Comparison of ENCODE assay signal across 7 cellular contexts in genomic region chr4:183503497-183504063, GRCh38. TPM values are rescaled to one million over a fixed set of nuclear protein-coding genes. Genes with fewer than 3 reads are reported as not detected.
DNase-seq lines count a peak whose midpoint lies in the region; ATAC-seq lines count a peak whose summit lies in the region.

No MANE protein-coding gene starts in this region.

- H3K27me3 Mint-ChIP-seq in activated CD4-positive, alpha-beta memory T cell treated with anti-CD3 and anti-CD28 coated beads, Interleukin-2, amount 10 ng/mL, durations not matched to agents 7 days and 5 days: no peaks in the 10 kb centered on the region

- CTCF ChIA-PET in activated CD4-positive, alpha-beta memory T cell treated with anti-CD3 and anti-CD28 coated beads, Interleukin-2, amount 10 ng/mL, durations not matched to agents 7 days and 5 days (lab: Charles Lee): interaction anchor here (0.6 to 2.3 kb wide), 7 partner anchors 11 to 1703 kb away, joined by 3 to 9 read pairs (median 4); no protein-coding TSS in a partner anchor

- POLR2A ChIA-PET in activated CD4-positive, alpha-beta memory T cell treated with anti-CD3 and anti-CD28 coated beads, Interleukin-2, amount 10 ng/mL, durations not matched to agents 7 days and 5 days (lab: Charles Lee): interaction anchor here (0.7 to 5.0 kb wide), 18 partner anchors 8 to 1230 kb away, joined by 3 to 96 read pairs (median 4); partner anchors contain the start of genes CDKN2AIP, CENPU, IRF2 and RWDD4

- H3K9me3 ChIP-seq in iPS DF 6.9 (ENCODE audit: control insufficient read depth, insufficient read depth, low read length): no peaks in the 10 kb centered on the region

- no peaks in the 10 kb centered on the region for H3K9me3 Mint-ChIP-seq in activated CD4-positive, alpha-beta memory T cell treated with anti-CD3 and anti-CD28 coated beads, Interleukin-2, amount 10 ng/mL, durations not matched to agents 7 days and 5 days

- H3K4me3 Mint-ChIP-seq in activated CD4-positive, alpha-beta memory T cell treated with anti-CD3 and anti-CD28 coated beads, Interleukin-2, amount 10 ng/mL, durations not matched to agents 7 days and 5 days: peak overlapping the region; percentile 79

- no CpG with 5 or more reads among the region's 15 CpGs for WGBS in iPS DF 6.9 (ENCODE audit: insufficient coverage, insufficient read length)

- peak; percentile 3 for ATAC-seq in HG03354 (IDR thresholded peaks at IDR 0.05; ENCODE audit: poor library complexity, severe bottlenecking, unreplicated experiment)
- ATAC-seq in stimulated activated naive CD8-positive, alpha-beta T cell treated with anti-CD3 and anti-CD28 coated beads, Interleukin-15, Interleukin-2, amounts not matched to agents 100 U/mL and 50 U/mL, for 24 hours: peak; percentile 6

- H3K27me3 ChIP-seq in iPS DF 6.9 (ENCODE audit: control insufficient read depth, insufficient read depth, low read length): no peaks in the 10 kb centered on the region

- H3K36me3 ChIP-seq in iPS DF 6.9 (ENCODE audit: control insufficient read depth, insufficient read depth, low read length): no peaks in the 10 kb centered on the region

- H3K4me1 ChIP-seq in iPS DF 6.9 (ENCODE audit: control insufficient read depth, insufficient read depth, low read length): no peaks in the 10 kb centered on the region; the same call in 1 of the 2 replicates

- peaks cover 44% of the 10 kb centered on the region for H3K4me1 Mint-ChIP-seq in activated CD4-positive, alpha-beta memory T cell treated with anti-CD3 and anti-CD28 coated beads, Interleukin-2, amount 10 ng/mL, durations not matched to agents 7 days and 5 days

- no peaks in the 10 kb centered on the region for H3K36me3 Mint-ChIP-seq in activated CD4-positive, alpha-beta memory T cell treated with anti-CD3 and anti-CD28 coated beads, Interleukin-2, amount 10 ng/mL, durations not matched to agents 7 days and 5 days (ENCODE audit: low read depth)

- DNase-seq in D341Med (ENCODE audit: low spot score) (peak; percentile 57), GM19238 (ENCODE audit: insufficient read length, low spot score) (peak; percentile 10), iPS DF 6.9 (ENCODE audit: low read depth, low spot score) (no peak), medulla oblongata (ENCODE audit: extremely low spot score) (no peak)
- DNase-seq in activated CD4-positive, alpha-beta memory T cell treated with anti-CD3 and anti-CD28 coated beads, Interleukin-2, amount 10 ng/mL, durations not matched to agents 7 days and 5 days: no peak
- no peak for DNase-seq in stimulated activated naive CD8-positive, alpha-beta T cell treated with anti-CD3 and anti-CD28 coated beads, Interleukin-15, Interleukin-2, amounts not matched to agents 100 U/mL and 50 U/mL, for 24 hours

- no peak overlapping the region for H3K27ac ChIP-seq in iPS DF 6.9 (ENCODE audit: low read length)

- peak overlapping the region; percentile 97; the same call in 1 of the 2 replicates for H3K4me3 ChIP-seq in iPS DF 6.9 (ENCODE audit: low read length)

- peak overlapping the region; percentile 74 for H3K27ac Mint-ChIP-seq in activated CD4-positive, alpha-beta memory T cell treated with anti-CD3 and anti-CD28 coated beads, Interleukin-2, amount 10 ng/mL, durations not matched to agents 7 days and 5 days

RNA-seq across cellular contexts. Expression of gene ING2, which starts 1.3 kb away (rescaled TPM):
- 10 to 100 TPM; 12.8 to 13.3 TPM for total RNA-seq in activated CD4-positive, alpha-beta memory T cell treated with anti-CD3 and anti-CD28 coated beads, Interleukin-2, amount 10 ng/mL, durations not matched to agents 7 days and 5 days

RNA-seq across cellular contexts. Expression of gene CDKN2AIP, which starts 59.1 kb away (rescaled TPM):
- 10 to 100 TPM; 30.5 to 30.9 TPM for total RNA-seq in activated CD4-positive, alpha-beta memory T cell treated with anti-CD3 and anti-CD28 coated beads, Interleukin-2, amount 10 ng/mL, durations not matched to agents 7 days and 5 days

Comparison
In these comparisons a context has a peak if more than half of its experiments do, and no peak if none do; other contexts are left out.
1. DNase-seq: peak in D341Med (single experiment) and GM19238 (single experiment); none in activated CD4-positive, alpha-beta memory T cell treated with anti-CD3 and anti-CD28 coated beads, Interleukin-2, amount 10 ng/mL, durations not matched to agents 7 days and 5 days (single experiment), iPS DF 6.9 (single experiment), stimulated activated naive CD8-positive, alpha-beta T cell treated with anti-CD3 and anti-CD28 coated beads, Interleukin-15, Interleukin-2, amounts not matched to agents 100 U/mL and 50 U/mL, for 24 hours (single experiment) and medulla oblongata (single experiment).